ENCODE assay signal across 23 cellular contexts in the genomic region with DNA sequence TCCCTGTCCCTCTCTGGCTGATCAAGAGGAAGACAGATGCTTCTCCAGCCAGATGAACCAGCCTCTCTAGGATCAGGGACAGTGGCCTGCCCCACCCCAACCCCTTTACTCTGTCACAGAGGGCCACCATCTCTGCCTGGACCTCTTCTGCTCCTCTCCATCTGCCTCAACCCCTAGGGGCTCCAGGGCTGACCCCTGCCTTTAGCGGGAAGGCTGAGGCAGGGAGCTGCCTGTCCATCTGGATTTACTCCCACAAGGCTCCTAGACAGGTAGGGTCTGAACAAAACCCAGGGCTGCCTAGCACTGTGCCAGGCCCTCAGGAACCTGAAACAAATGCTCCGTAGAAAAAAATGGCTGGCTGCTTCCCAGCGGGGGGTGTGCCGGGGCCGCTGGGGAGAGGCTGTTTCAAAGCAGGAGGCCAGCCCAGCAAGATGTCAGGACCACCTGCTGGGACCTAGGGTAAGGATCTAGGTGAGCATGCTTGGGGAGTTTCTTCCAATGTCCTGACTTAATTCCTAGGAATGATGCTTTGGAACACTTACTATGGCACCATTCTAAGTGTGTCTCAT. TPM values are rescaled to one million over a fixed set of nuclear protein-coding genes. Genes with fewer than 3 reads are reported as not detected.
DNase-seq lines count a peak whose midpoint lies in the region; FAIRE-seq and TF ChIP-seq lines count a peak whose summit lies in the region.
"Had no signal": no experiment of that assay in that cellular context is flagged by ENCODE, and none has a peak within 500 bp of the region (broad histone marks: within the 10 kb centered on the region; RNA-seq: fewer than 3 reads in every experiment).

No MANE protein-coding gene starts in this region.

- H3K27ac ChIP-seq in kidney (ENCODE audit: low read depth in 2 of 2, low read length in 2 of 2) (no peak overlapping the region), smooth muscle cell (ENCODE audit: low read depth) (peak overlapping the region; percentile 86)
- H3K27ac ChIP-seq: KMS-11, left ventricle myocardium inferior, neutrophil, transverse colon, VCaP had no signal

- no peaks in the 10 kb centered on the region for H3K36me3 ChIP-seq in kidney (ENCODE audit: control insufficient read depth in 1 of 2, insufficient read depth in 2 of 2, low read length in 2 of 2)
- no peaks in the 10 kb centered on the region for H3K36me3 ChIP-seq in smooth muscle cell (ENCODE audit: low read depth)
- H3K36me3 ChIP-seq: left ventricle myocardium inferior, neutrophil, transverse colon had no signal

- H3K9ac ChIP-seq in kidney (ENCODE audit: low read length in 2 of 2) (no peak overlapping the region), smooth muscle cell (ENCODE audit: low read depth) (peak overlapping the region; percentile 78)
- H3K9ac ChIP-seq: KMS-11 had no signal

- in situ Hi-C loops in G401 (cut with HindIII; ENCODE audit: low sequenced_read_pairs) = no loop called here

- FAIRE-seq in kidney (lab: Jason Lieb, UNC) (no peak), urothelium cell line (lab: Jason Lieb, UNC) (no peak)
- FAIRE-seq: A549, GM19239, RCC 7860 had no signal

- H2AFZ ChIP-seq in smooth muscle cell (ENCODE audit: low read depth) = no peak overlapping the region

- H3K9me3 ChIP-seq in kidney (ENCODE audit: control insufficient read depth in 1 of 2, low read length in 2 of 2) (no peaks in the 10 kb centered on the region), smooth muscle cell (replicated peaks; ENCODE audit: low read depth) (no peaks in the 10 kb centered on the region)
- H3K9me3 ChIP-seq: A549, left ventricle myocardium inferior, mucosa of descending colon, neutrophil, transverse colon had no signal

- intact Hi-C loops in kidney (cut with DNase I) = no loop called here

- H3F3A ChIP-seq in smooth muscle cell (ENCODE audit: low read depth) = peaks cover 2% of the 10 kb centered on the region

- peaks cover 4% of the 10 kb centered on the region for H3K27me3 ChIP-seq in smooth muscle cell (ENCODE audit: low read depth)

- H4K20me1 ChIP-seq in smooth muscle cell (ENCODE audit: low read depth) = no peaks in the 10 kb centered on the region

- H3K4me1 ChIP-seq in kidney (ENCODE audit: control insufficient read depth in 1 of 2, insufficient read depth in 1 of 2, low read depth in 1 of 2, low read length in 2 of 2) (peaks cover 0 to 12% of the 10 kb centered on the region in 2 donors), smooth muscle cell (ENCODE audit: low read depth) (peaks cover 47% of the 10 kb centered on the region)

- no peaks in the 10 kb centered on the region for H3K79me2 ChIP-seq in smooth muscle cell (ENCODE audit: low read depth)

- peak; percentile 30 for DNase-seq in NCI-H82 (lab: John Stamatoyannopoulos, UW)
- no peak for DNase-seq in NCI-H82 treated with DMSO at 0.1 percent for 48 hours (lab: John Stamatoyannopoulos, UW; ENCODE audit: unreplicated experiment)
- peak; percentile 59 for DNase-seq in NCI-H69 (lab: John Stamatoyannopoulos, UW)
- DNase-seq in kidney = peak; percentile 39
- no peak for DNase-seq in smooth muscle cell (lab: John Stamatoyannopoulos, UW; ENCODE audit: unreplicated experiment)
- no peak for DNase-seq in SKM-1 treated with dmso at 0.1 percent for 144 hours (lab: John Stamatoyannopoulos, UW; ENCODE audit: unreplicated experiment)
- DNase-seq in G401 (ENCODE audit: low spot score) = no peak
- no peak for DNase-seq in urothelium cell line (ENCODE audit: low spot score)
- DNase-seq: activated CD4-positive, alpha-beta T cell treated with anti-CD3 and anti-CD28 coated beads, Interleukin-2, amount 50 U/mL, for 4 hours; activated T-cell treated with anti-CD3 and anti-CD28 coated beads for 4 hours; COR-L47; effector CD4-positive, alpha-beta T cell; hippocampal formation; left ventricle myocardium inferior; mucosa of descending colon; transverse colon had no signal

- peak overlapping the region; percentile 100 for H3K4me2 ChIP-seq in smooth muscle cell
- H3K4me2 ChIP-seq: KMS-11 had no signal

- WGBS in smooth muscle cell (ENCODE audit: low lambda C conversion rate) = 76% methylated on average over 5 of the region's 5 CpGs

- H3K4me3 ChIP-seq in kidney (ENCODE audit: low read length in 2 of 2) = no peak overlapping the region
- no peak overlapping the region for H3K4me3 ChIP-seq in smooth muscle cell
- H3K4me3 ChIP-seq: A549, left ventricle myocardium inferior, mucosa of descending colon, transverse colon had no signal

- no peak for TF ChIP-seq CTCF in kidney (IDR thresholded peaks at IDR 0.05; ENCODE audit: borderline replicate concordance, extremely low read depth, insufficient read depth)
- no peak for TF ChIP-seq CTCF in smooth muscle cell (IDR thresholded peaks at IDR 0.05; ENCODE audit: borderline replicate concordance, insufficient read depth, poor library complexity, severe bottlenecking)

RNA-seq across cellular contexts. Expression of a gene that starts 3.2 kb away (rescaled TPM):
- 2.8 TPM for total RNA-seq in kidney
- 2.9 TPM for polyA plus RNA-seq in kidney (ENCODE audit: insufficient read depth, low read depth, low replicate concordance)
- 2.4 and 3.8 TPM in 2 replicates for total RNA-seq in smooth muscle cell
- 9.5 and 15.9 TPM in 2 replicates for polyA plus RNA-seq in smooth muscle cell
- not detected in 2 replicates for total RNA-seq in G401 (2014; rRNA removed; shearing (Covaris generic))
- total RNA-seq: SK-MEL-5 had no signal

Comparison
In these comparisons a context has a peak if more than half of its experiments do, and no peak if none do; other contexts are left out.
1. DNase-seq: peak in NCI-H82 (single experiment), NCI-H69 (single experiment) and kidney (single experiment); none in NCI-H82 treated with DMSO at 0.1 percent for 48 hours (single experiment), smooth muscle cell (single experiment), SKM-1 treated with dmso at 0.1 percent for 144 hours (single experiment), G401 (single experiment) and urothelium cell line (single experiment).